In genomic region chr1:3170566-3171453, GRCh38 we compare ENCODE assay signal across 1 cellular context.
TF ChIP-seq lines count a peak whose summit lies in the region.

No MANE protein-coding gene starts in this region.

TF ChIP-seq in HepG2, 621 proteins besides CTCF, POLR2A, EP300 and RAD21 (continued from another document and continues in another):
- no peak; the same call in 1 of the 2 replicates for TF ChIP-seq ARID4A (CRISPR knock-in tag; IDR thresholded peaks at IDR 0.05; ENCODE audit: borderline replicate concordance)
- no peak for TF ChIP-seq ZNF432 (CRISPR knock-in tag; IDR thresholded peaks at IDR 0.05; ENCODE audit: borderline replicate concordance)
- TF ChIP-seq ETS1 (CRISPR knock-in tag; IDR thresholded peaks at IDR 0.05) = no peak
- TF ChIP-seq ZHX2 (IDR thresholded peaks at IDR 0.05; ENCODE audit: low read depth) = no peak
- TF ChIP-seq ZHX2 (CRISPR knock-in tag; IDR thresholded peaks at IDR 0.05; ENCODE audit: borderline replicate concordance) = no peak
- TF ChIP-seq ZFP41 (CRISPR knock-in tag; IDR thresholded peaks at IDR 0.05; ENCODE audit: borderline replicate concordance) = no peak
- no peak for TF ChIP-seq ZNF276 (CRISPR knock-in tag; IDR thresholded peaks at IDR 0.05; ENCODE audit: low read depth)
- no peak for TF ChIP-seq WIZ (CRISPR knock-in tag; IDR thresholded peaks at IDR 0.05)
- TF ChIP-seq ZMAT3 (CRISPR knock-in tag; conservative IDR thresholded peaks at IDR 0.05) = no peak
- no peak for TF ChIP-seq ZNF230 (CRISPR knock-in tag; IDR thresholded peaks at IDR 0.05)
- no peak for TF ChIP-seq ZMAT5 (CRISPR knock-in tag; IDR thresholded peaks at IDR 0.05; ENCODE audit: borderline replicate concordance, low read depth)
- TF ChIP-seq ZNF160 (CRISPR knock-in tag; IDR thresholded peaks at IDR 0.05) = no peak
- TF ChIP-seq AKAP8 (CRISPR knock-in tag; IDR thresholded peaks at IDR 0.05) = no peak
- peak; percentile 45 for TF ChIP-seq PHF5A (CRISPR knock-in tag; IDR thresholded peaks at IDR 0.05; ENCODE audit: low read depth, unreplicated experiment)
- TF ChIP-seq XRCC5 (optimal IDR thresholded peaks at IDR 0.05; ENCODE audit: low read length) = no peak
- TF ChIP-seq ZNF646 (CRISPR knock-in tag; IDR thresholded peaks at IDR 0.05) = no peak
- no peak for TF ChIP-seq ZBTB43 (CRISPR knock-in tag; conservative IDR thresholded peaks at IDR 0.05)
- TF ChIP-seq GATA4 (IDR thresholded peaks at IDR 0.05; ENCODE audit: borderline replicate concordance, low read depth) = no peak
- peak; percentile 31; the same call in 1 of the 2 replicates for TF ChIP-seq MEF2D (CRISPR knock-in tag; IDR thresholded peaks at IDR 0.05)
- TF ChIP-seq ZNF766 (CRISPR knock-in tag; IDR thresholded peaks at IDR 0.05; ENCODE audit: borderline replicate concordance) = no peak
- no peak for TF ChIP-seq KAT7 (CRISPR knock-in tag; IDR thresholded peaks at IDR 0.05; ENCODE audit: borderline replicate concordance)
- 0 out of 2 replicates have a peak, but pooled peaks have one; percentile 21 for TF ChIP-seq MXD3 (CRISPR knock-in tag; IDR thresholded peaks at IDR 0.05)
- no peak for TF ChIP-seq ARID5B (CRISPR knock-in tag; IDR thresholded peaks at IDR 0.05)
- no peak for TF ChIP-seq ZKSCAN8 (CRISPR knock-in tag; IDR thresholded peaks at IDR 0.05; ENCODE audit: borderline replicate concordance)
- TF ChIP-seq ZNF263 (CRISPR knock-in tag; IDR thresholded peaks at IDR 0.05) = 0 out of 2 replicates have a peak, but pooled peaks have one; percentile 28
- peak; percentile 64 for TF ChIP-seq ZFY (CRISPR knock-in tag; IDR thresholded peaks at IDR 0.05)
